ENCODE assay signal across 19 cellular contexts in the genomic region with DNA sequence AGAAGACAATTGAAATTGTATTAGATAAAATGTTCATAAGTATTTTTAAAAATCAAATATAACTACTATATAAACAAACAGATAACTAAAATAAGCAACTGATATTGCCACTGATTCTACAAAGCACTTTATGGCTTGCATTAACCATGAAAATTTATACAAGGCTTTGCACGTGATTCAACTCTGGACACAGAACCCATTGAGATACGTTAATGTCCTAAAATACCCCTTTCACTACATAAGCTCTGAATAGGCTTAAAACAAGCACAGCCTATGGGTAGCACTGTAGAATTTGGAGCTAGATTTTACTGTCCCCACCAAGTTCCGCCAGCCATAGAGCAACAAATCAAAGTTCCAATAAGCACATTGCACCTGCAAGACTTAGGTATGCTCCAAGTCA. TPM values are rescaled to one million over a fixed set of nuclear protein-coding genes. Genes with fewer than 3 reads are reported as not detected.
DNase-seq lines count a peak whose midpoint lies in the region; ATAC-seq and TF ChIP-seq lines count a peak whose summit lies in the region.
"Had no signal": no experiment of that assay in that cellular context is flagged by ENCODE, and none has a peak within 500 bp of the region (broad histone marks: within the 10 kb centered on the region; RNA-seq: fewer than 3 reads in every experiment).

No MANE protein-coding gene starts in this region.

- ATAC-seq in CD4-positive, alpha-beta T cell (ENCODE audit: poor library complexity): no peak
- ATAC-seq in natural killer cell treated with Interleukin-12 subunit alpha and Interleukin-12 subunit beta and Interleukin-15 and Interleukin-18, amount 100 ng/mL, for 72 hours: no peak
- ATAC-seq: esophagus mucosa had no signal

- TF ChIP-seq CTCF in CD4-positive, alpha-beta T cell (IDR thresholded peaks at IDR 0.05): no peak
- no peak for TF ChIP-seq CTCF in brain (conservative IDR thresholded peaks at IDR 0.05)

- H3K79me2 ChIP-seq in Karpas-422 (ENCODE audit: low read length): peaks cover 91% of the 10 kb centered on the region

- peaks cover 11% of the 10 kb centered on the region for H3K36me3 Mint-ChIP-seq in CD4-positive, alpha-beta T cell (ENCODE audit: low read depth)
- H3K36me3 Mint-ChIP-seq in brain: peaks cover 14% of the 10 kb centered on the region
- no peaks in the 10 kb centered on the region for H3K36me3 Mint-ChIP-seq in natural killer cell treated with Interleukin-12 subunit alpha and Interleukin-12 subunit beta and Interleukin-15 and Interleukin-18, amount 100 ng/mL, for 72 hours

- peaks cover 38% of the 10 kb centered on the region for H3K4me1 ChIP-seq in Karpas-422 (ENCODE audit: low read length)
- H3K4me1 ChIP-seq: BE2C had no signal

- no peaks in the 10 kb centered on the region for H3K9me3 ChIP-seq in CD4-positive, alpha-beta T cell (ENCODE audit: control insufficient read depth, low read length)
- no peaks in the 10 kb centered on the region for H3K9me3 ChIP-seq in Karpas-422 (ENCODE audit: low read length)
- H3K9me3 ChIP-seq: BE2C, testis had no signal

- peak overlapping the region; percentile 89; the same call in 1 of the 2 replicates for H3K4me3 ChIP-seq in Karpas-422 (ENCODE audit: low read length)
- H3K4me3 ChIP-seq: PC-9, testis had no signal

- peaks cover 67% of the 10 kb centered on the region for H3K4me1 Mint-ChIP-seq in CD4-positive, alpha-beta T cell (ENCODE audit: low read depth)
- peaks cover 48% of the 10 kb centered on the region for H3K4me1 Mint-ChIP-seq in brain
- peaks cover 49 to 56% of the 10 kb centered on the region in 2 donors for H3K4me1 Mint-ChIP-seq in natural killer cell treated with Interleukin-12 subunit alpha and Interleukin-12 subunit beta and Interleukin-15 and Interleukin-18, amount 100 ng/mL, for 72 hours (ENCODE audit: low read depth in 2 of 2)

- H3K9ac ChIP-seq in Karpas-422 (ENCODE audit: low read length): peak overlapping the region; percentile 96; the same call in 1 of the 2 replicates

- H3K36me3 ChIP-seq in Karpas-422 (ENCODE audit: insufficient read depth, low read length): peaks cover 13% of the 10 kb centered on the region; the same call in 1 of the 2 replicates
- H3K36me3 ChIP-seq: BE2C had no signal

- DNase-seq in CD4-positive, alpha-beta T cell: no peak
- DNase-seq in Karpas-422 (no peak), iPS-NIHi7 (ENCODE audit: extremely low spot score) (no peak), GM19238 (ENCODE audit: insufficient read length, low spot score) (no peak), T1000 (lab: John Stamatoyannopoulos, UW) (no peak)
- no peak for DNase-seq in natural killer cell treated with Interleukin-12 subunit alpha and Interleukin-12 subunit beta and Interleukin-15 and Interleukin-18, amount 100 ng/mL, for 72 hours (ENCODE audit: low spot score)
- DNase-seq in activated CD4-positive, CD25-positive, alpha-beta regulatory T cell (lab: John Stamatoyannopoulos, UW): no peak
- DNase-seq: activated naive CD4-positive, alpha-beta T cell; BE2C; glutamatergic neuron; HFFc6; mesenchymal stem cell; NCI-H1930; NCI-H524 treated with DMSO at 0.1 percent for 48 hours; PC-9; testis had no signal

- H4K20me1 ChIP-seq in Karpas-422 (ENCODE audit: insufficient read depth, low read depth, low read length): peaks cover 28% of the 10 kb centered on the region

- H3K27me3 ChIP-seq in CD4-positive, alpha-beta T cell (ENCODE audit: control insufficient read depth, insufficient read depth, low read length): no peaks in the 10 kb centered on the region
- H3K27me3 ChIP-seq in Karpas-422 (ENCODE audit: low read length): no peaks in the 10 kb centered on the region
- H3K27me3 ChIP-seq: BE2C, testis had no signal

- H3K4me2 ChIP-seq in Karpas-422 (ENCODE audit: low read depth, low read length, poor library complexity, severe bottlenecking): peak overlapping the region; percentile 98
- H3K4me2 ChIP-seq: PC-9 had no signal

- CTCF ChIA-PET in CD4-positive, alpha-beta T cell (lab: Charles Lee): interaction anchor here (1.2 to 3.8 kb wide), 6 partner anchors 9 to 42 kb away, joined by 3 to 17 read pairs (median 4); no protein-coding TSS in a partner anchor

- peak overlapping the region; percentile 18 for H3K27ac ChIP-seq in CD4-positive, alpha-beta T cell (ENCODE audit: low read depth, low read length)
- peak overlapping the region; percentile 96 for H3K27ac ChIP-seq in Karpas-422 (ENCODE audit: low read length)
- H3K27ac ChIP-seq: PC-9 had no signal

- peak overlapping the region; percentile 96 for H3K4me3 Mint-ChIP-seq in CD4-positive, alpha-beta T cell
- H3K4me3 Mint-ChIP-seq in brain: peak overlapping the region in 3 of 5 experiments; percentile 89 to 94 (median 90)
- H3K4me3 Mint-ChIP-seq in natural killer cell treated with Interleukin-12 subunit alpha and Interleukin-12 subunit beta and Interleukin-15 and Interleukin-18, amount 100 ng/mL, for 72 hours: peak overlapping the region; percentile 92
- H3K4me3 Mint-ChIP-seq: dendritic cell treated with granulocyte-macrophage colony-stimulating factor and Interleukin-4, amounts not matched to agents 40 ng/mL and 50 ng/mL, for 4 days; HFFc6 had no signal

- no peaks in the 10 kb centered on the region for H3K9me2 ChIP-seq in Karpas-422 (replicated peaks; ENCODE audit: insufficient read depth, low read length)

- intact Hi-C loops in CD4-positive, alpha-beta T cell (cut with DNase I, micrococcal nuclease): no loop called here

- H3K9me3 Mint-ChIP-seq in CD4-positive, alpha-beta T cell: no peaks in the 10 kb centered on the region
- peaks cover 0 to 4% (median 0%) of the 10 kb centered on the region in 5 experiments for H3K9me3 Mint-ChIP-seq in brain
- H3K9me3 Mint-ChIP-seq in natural killer cell treated with Interleukin-12 subunit alpha and Interleukin-12 subunit beta and Interleukin-15 and Interleukin-18, amount 100 ng/mL, for 72 hours: no peaks in the 10 kb centered on the region
- H3K9me3 Mint-ChIP-seq: dendritic cell treated with granulocyte-macrophage colony-stimulating factor and Interleukin-4, amounts not matched to agents 40 ng/mL and 50 ng/mL, for 4 days; HFFc6 had no signal

- no peaks in the 10 kb centered on the region for H3K27me3 Mint-ChIP-seq in CD4-positive, alpha-beta T cell
- H3K27me3 Mint-ChIP-seq in brain: peaks cover 6% of the 10 kb centered on the region
- no peaks in the 10 kb centered on the region for H3K27me3 Mint-ChIP-seq in natural killer cell treated with Interleukin-12 subunit alpha and Interleukin-12 subunit beta and Interleukin-15 and Interleukin-18, amount 100 ng/mL, for 72 hours
- H3K27me3 Mint-ChIP-seq: dendritic cell treated with granulocyte-macrophage colony-stimulating factor and Interleukin-4, amounts not matched to agents 40 ng/mL and 50 ng/mL, for 4 days had no signal

- H2AFZ ChIP-seq in Karpas-422 (ENCODE audit: low read length): no peak overlapping the region
- H2AFZ ChIP-seq: PC-9 had no signal

- peak overlapping the region; percentile 97 for H3K27ac Mint-ChIP-seq in CD4-positive, alpha-beta T cell
- peak overlapping the region in 1 of 5 experiments; percentile 90 for H3K27ac Mint-ChIP-seq in brain
- peak overlapping the region; percentile 84 to 90 for H3K27ac Mint-ChIP-seq in natural killer cell treated with Interleukin-12 subunit alpha and Interleukin-12 subunit beta and Interleukin-15 and Interleukin-18, amount 100 ng/mL, for 72 hours
- H3K27ac Mint-ChIP-seq: HFFc6 had no signal

- POLR2A ChIA-PET in CD4-positive, alpha-beta T cell (lab: Charles Lee): interaction anchor here (2.0 to 6.5 kb wide), 3 partner anchors 14 to 166 kb away, joined by 5 to 65 read pairs (median 39); no protein-coding TSS in a partner anchor

RNA-seq across cellular contexts. Expression of a gene that starts 4.5 kb away (rescaled TPM):
- 10 to 100 TPM; 33.7 to 34.9 TPM for total RNA-seq in CD4-positive, alpha-beta T cell
- 47.7 and 84.1 TPM in 2 replicates for total RNA-seq in Karpas-422 (2014; rRNA removed; shearing (Covaris generic); ENCODE audit: low replicate concordance)
- 16.1 TPM for polyA plus RNA-seq in brain (ENCODE audit: insufficient read depth, low read depth, low replicate concordance)
- total RNA-seq in natural killer cell treated with Interleukin-12 subunit alpha and Interleukin-12 subunit beta and Interleukin-15 and Interleukin-18, amount 100 ng/mL, for 72 hours: 10 to 100 TPM; 20.1 to 22.3 TPM

RNA-seq across cellular contexts. Expression of a gene that starts 57.2 kb away (rescaled TPM):
- total RNA-seq in CD4-positive, alpha-beta T cell: 10 to 100 TPM; 24.2 to 31.6 TPM
- 91.5 and 130 TPM in 2 replicates for total RNA-seq in Karpas-422 (2014; rRNA removed; shearing (Covaris generic); ENCODE audit: low replicate concordance)
- polyA plus RNA-seq in brain (ENCODE audit: insufficient read depth, low read depth, low replicate concordance): 201 TPM
- total RNA-seq in natural killer cell treated with Interleukin-12 subunit alpha and Interleukin-12 subunit beta and Interleukin-15 and Interleukin-18, amount 100 ng/mL, for 72 hours: 100 to 1,000 TPM; 229 to 233 TPM
